8 cellular contexts compared by ENCODE assay signal in the genomic region with DNA sequence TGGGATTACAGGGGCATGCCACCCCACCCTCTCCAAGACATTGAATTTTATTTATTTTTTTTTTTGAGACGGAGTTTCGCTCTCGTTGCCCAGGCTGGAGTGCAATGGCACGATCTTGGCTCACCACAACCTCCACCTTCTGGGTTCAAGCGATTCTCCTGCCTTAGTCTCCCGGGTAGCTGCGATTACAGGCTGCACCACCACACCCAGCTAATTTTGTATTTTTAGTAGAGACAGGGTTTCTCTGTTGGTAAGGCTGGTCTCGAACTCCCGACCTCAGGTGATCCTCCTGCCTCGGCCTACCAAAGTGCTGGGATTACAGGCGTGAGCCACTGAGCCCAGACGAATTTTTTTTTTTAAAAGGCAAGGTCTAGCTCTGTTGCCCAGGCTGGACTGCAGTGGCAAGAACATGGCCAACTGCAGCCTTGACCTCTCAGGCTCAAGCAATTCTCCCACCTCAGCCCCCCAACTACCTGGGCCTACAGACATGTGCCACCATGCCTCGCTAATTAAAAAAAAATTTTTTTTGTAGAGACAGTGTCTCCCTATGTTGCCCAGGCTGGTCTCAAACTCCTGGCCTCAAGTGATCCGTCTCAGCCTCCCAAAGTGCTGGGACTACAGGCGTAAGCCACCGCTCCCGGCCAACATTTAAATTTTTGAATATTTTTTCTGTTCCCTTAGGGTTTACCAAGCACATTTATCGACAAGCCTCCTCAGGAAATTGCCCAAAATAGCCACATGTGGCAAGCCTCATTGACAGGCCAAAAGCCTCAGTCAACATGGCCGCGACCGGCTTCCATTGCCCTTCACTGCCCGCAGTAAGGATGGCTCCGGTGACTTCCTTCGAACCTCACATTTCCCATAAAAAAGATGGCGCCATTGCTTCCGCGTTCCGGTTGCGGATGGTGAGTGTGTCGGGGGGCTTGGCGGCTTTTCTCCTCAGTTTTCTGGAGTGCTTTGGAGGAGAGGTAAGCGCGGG. TPM values are rescaled to one million over a fixed set of nuclear protein-coding genes. Genes with fewer than 3 reads are reported as not detected.
DNase-seq lines count a peak whose midpoint lies in the region; TF ChIP-seq lines count a peak whose summit lies in the region.

A gene with protein sequence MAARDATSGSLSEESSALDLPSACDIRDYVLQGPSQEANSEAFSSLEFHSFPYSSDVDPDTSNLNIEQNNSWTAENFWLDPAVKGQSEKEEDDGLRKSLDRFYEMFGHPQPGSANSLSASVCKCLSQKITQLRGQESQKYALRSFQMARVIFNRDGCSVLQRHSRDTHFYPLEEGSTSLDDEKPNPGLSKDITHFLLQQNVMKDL (plus strand): TSS at position 890 of the 979 bp plus-strand sequence. CDS start 22,465 bp downstream, outside the sequence.

- peak within 1 kb of the TSS; percentile 92 for H3K27ac Mint-ChIP-seq in activated naive CD4-positive, alpha-beta T cell treated with anti-CD3 and anti-CD28 coated beads, Interleukin-2, amount 10 ng/mL, durations not matched to agents 7 days and 5 days

- DNase-seq in GF-D8 (lab: John Stamatoyannopoulos, UW): peak; percentile 75
- peak; percentile 78 for DNase-seq in HEK293T (ENCODE audit: extremely low spot score)
- peak; percentile 89 for DNase-seq in NAMALWA (ENCODE audit: low spot score)
- DNase-seq in SK-N-MC (ENCODE audit: low read depth, low spot score): peak; percentile 72
- DNase-seq in activated naive CD4-positive, alpha-beta T cell treated with anti-CD3 and anti-CD28 coated beads, Interleukin-2, amount 10 ng/mL, durations not matched to agents 7 days and 5 days: peak; percentile 87
- DNase-seq in glomerular endothelial cell (ENCODE audit: extremely low read depth, low read depth, low spot score): peak; percentile 23
- peak; percentile 77 for DNase-seq in occipital lobe (lab: John Stamatoyannopoulos, UW)

- POLR2A ChIA-PET in HEK293T (lab: Yijun Ruan, JAX): interaction anchor here (0.7 to 1.3 kb wide), 2 partner anchors 12 to 96 kb away, joined by 3 to 5 read pairs; no protein-coding TSS in a partner anchor

- H3K9ac ChIP-seq in SK-N-MC (ENCODE audit: insufficient read length): peak within 1 kb of the TSS; percentile 94

- peak within 1 kb of the TSS; percentile 86 for H3K4me3 ChIP-seq in SK-N-MC

- peaks cover 4% of the 10 kb centered on the region for H3K27me3 Mint-ChIP-seq in activated naive CD4-positive, alpha-beta T cell treated with anti-CD3 and anti-CD28 coated beads, Interleukin-2, amount 10 ng/mL, durations not matched to agents 7 days and 5 days

- H3K9me3 Mint-ChIP-seq in activated naive CD4-positive, alpha-beta T cell treated with anti-CD3 and anti-CD28 coated beads, Interleukin-2, amount 10 ng/mL, durations not matched to agents 7 days and 5 days: peaks cover 2% of the 10 kb centered on the region

- CTCF ChIA-PET in HEK293T (lab: Yijun Ruan, JAX): no interaction called here
- CTCF ChIA-PET in activated naive CD4-positive, alpha-beta T cell treated with anti-CD3 and anti-CD28 coated beads, Interleukin-2, amount 10 ng/mL, durations not matched to agents 7 days and 5 days (lab: Charles Lee): no interaction called here

- H3K4me3 Mint-ChIP-seq in activated naive CD4-positive, alpha-beta T cell treated with anti-CD3 and anti-CD28 coated beads, Interleukin-2, amount 10 ng/mL, durations not matched to agents 7 days and 5 days: peak within 1 kb of the TSS; percentile 89

- H3K36me3 Mint-ChIP-seq in activated naive CD4-positive, alpha-beta T cell treated with anti-CD3 and anti-CD28 coated beads, Interleukin-2, amount 10 ng/mL, durations not matched to agents 7 days and 5 days: peaks cover 12% of the 10 kb centered on the region

- peaks cover 22% of the 10 kb centered on the region for H3K4me1 Mint-ChIP-seq in activated naive CD4-positive, alpha-beta T cell treated with anti-CD3 and anti-CD28 coated beads, Interleukin-2, amount 10 ng/mL, durations not matched to agents 7 days and 5 days

- H3K36me3 ChIP-seq in SK-N-MC (ENCODE audit: insufficient read depth, low read length): no peaks in the 10 kb centered on the region

- peak within 1 kb of the TSS; percentile 92 for H3K27ac ChIP-seq in SK-N-MC
- H3K27ac ChIP-seq in temporal lobe (ENCODE audit: low read depth, low read length): peak within 1 kb of the TSS; percentile 47

- no peaks in the 10 kb centered on the region for H3K9me3 ChIP-seq in SK-N-MC (ENCODE audit: low read depth, low read length)

TF ChIP-seq in HEK293T, 16 proteins besides CTCF, POLR2A, EP300 and RAD21:
- TF ChIP-seq HDGF (IDR thresholded peaks at IDR 0.05; ENCODE audit: borderline replicate concordance): no peak
- peak; percentile 89 for TF ChIP-seq L3MBTL2 (conservative IDR thresholded peaks at IDR 0.05)
- TF ChIP-seq ARNT (IDR thresholded peaks at IDR 0.05): no peak
- TF ChIP-seq ELF4 (IDR thresholded peaks at IDR 0.05): peak; percentile 51; the same call in 1 of the 2 replicates
- TF ChIP-seq NFRKB (IDR thresholded peaks at IDR 0.05): peak; percentile 65; the same call in 1 of the 2 replicates
- TF ChIP-seq BHLHE40 (IDR thresholded peaks at IDR 0.05; ENCODE audit: borderline replicate concordance): no peak

RNA-seq across cellular contexts. Expression of the gene that starts here (rescaled TPM):
- total RNA-seq in glomerular endothelial cell (2.7 and 4.4 TPM in 2 replicates), occipital lobe (6.2 TPM), temporal lobe (6.6 TPM)

Comparison
In these comparisons a context has a peak if more than half of its experiments do, and no peak if none do; other contexts are left out.
1. Peak in every context shown above with its lines: DNase-seq, H3K4me3 ChIP-seq and H3K27ac ChIP-seq.
2. DNase-seq: peak in every context shown above with its lines; median percentile 89 in NAMALWA; 87 in activated naive CD4-positive, alpha-beta T cell treated with anti-CD3 and anti-CD28 coated beads, Interleukin-2, amount 10 ng/mL, durations not matched to agents 7 days and 5 days; 78 in HEK293T; 77 in occipital lobe; 75 in GF-D8; 72 in SK-N-MC; 23 in glomerular endothelial cell.